In genomic region chr9:6641073-6641455, GRCh38 we compare ENCODE assay signal across 21 cellular contexts. TPM values are rescaled to one million over a fixed set of nuclear protein-coding genes. Genes with fewer than 3 reads are reported as not detected.
"Had no signal": no experiment of that assay in that cellular context is flagged by ENCODE, and none has a peak within 500 bp of the region (broad histone marks: within the 10 kb centered on the region; RNA-seq: fewer than 3 reads in every experiment).

No MANE protein-coding gene starts in this region.

- H3K4me2 ChIP-seq: smooth muscle cell had no signal

- H3K36me3 ChIP-seq: esophagus squamous epithelium, gastroesophageal sphincter, left ventricle myocardium inferior, neutrophil, thyroid gland, upper lobe of left lung, uterus had no signal

- H3K27ac ChIP-seq: epithelial cell of prostate, esophagus squamous epithelium, gastroesophageal sphincter, left ventricle myocardium inferior, neutrophil, upper lobe of left lung, uterus had no signal

- ATAC-seq: effector memory CD8-positive, alpha-beta T cell; gastroesophageal sphincter; left cardiac atrium; naive thymus-derived CD4-positive, alpha-beta T cell; right cardiac atrium had no signal

- H3K4me3 ChIP-seq: esophagus squamous epithelium, gastroesophageal sphincter, left ventricle myocardium inferior, smooth muscle cell, thyroid gland, upper lobe of left lung, uterus had no signal

- H3K27me3 ChIP-seq: thyroid gland had no signal

- DNase-seq: effector memory CD8-positive, alpha-beta T cell; esophagus squamous epithelium; foreskin fibroblast; glutamatergic neuron; islet precursor cell; left cardiac atrium; left ventricle myocardium inferior; mesendoderm; naive thymus-derived CD4-positive, alpha-beta T cell; nephron progenitor cell; posterior cingulate gyrus; right cardiac atrium; stimulated activated CD4-positive, alpha-beta T cell treated with anti-CD3 and anti-CD28 coated beads, Interleukin-2, amount 100 ng/mL, for 48 hours; stimulated activated naive CD4-positive, alpha-beta T cell treated with Interleukin-2 at 50 U/mL for 16 hours; upper lobe of left lung; uterus had no signal

- H3K9me3 ChIP-seq: esophagus squamous epithelium, gastroesophageal sphincter, left ventricle myocardium inferior, neutrophil, thyroid gland, upper lobe of left lung, uterus had no signal

RNA-seq across cellular contexts. Expression of gene GLDC, which starts 4.5 kb away (rescaled TPM):
- total RNA-seq: left ventricle myocardium inferior had no signal
- polyA plus RNA-seq: naive thymus-derived CD4-positive, alpha-beta T cell had no signal
